22 cellular contexts compared by ENCODE assay signal in the genomic region with DNA sequence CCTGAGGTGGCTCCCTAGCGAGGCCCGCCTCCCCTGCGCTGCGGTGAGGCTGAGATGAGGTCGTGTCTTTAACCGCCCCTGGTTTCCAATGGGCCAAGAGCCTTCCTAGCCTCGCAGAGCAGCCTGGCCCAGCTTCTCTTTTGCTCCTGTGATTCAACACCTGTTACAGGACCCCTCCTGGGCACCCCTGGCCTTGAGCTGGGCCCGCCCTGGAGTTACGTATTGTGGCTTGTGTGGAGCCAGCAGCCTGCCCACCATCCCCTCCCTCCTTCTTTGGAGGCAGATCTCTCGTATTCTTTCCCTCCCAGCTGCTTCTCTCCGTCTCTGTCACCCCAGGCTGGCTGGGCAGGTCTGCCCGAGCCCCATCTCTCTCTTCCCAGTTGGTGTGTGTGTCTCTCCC.
"Had no signal": no experiment of that assay in that cellular context is flagged by ENCODE, and none has a peak within 500 bp of the region (broad histone marks: within the 10 kb centered on the region; RNA-seq: fewer than 3 reads in every experiment).

No MANE protein-coding gene starts in this region.

- H3K36me3 ChIP-seq: SJCRH30 had no signal

- H3K27ac ChIP-seq: adrenal gland, SJCRH30 had no signal

- H3K4me1 ChIP-seq: adrenal gland, SJCRH30 had no signal

- ATAC-seq: activated CD4-positive, CD25-positive, alpha-beta regulatory T cell treated with anti-CD3 and anti-CD28 coated beads, Interleukin-2, amount 50 U/mL, for 24 hours; activated CD8-positive, alpha-beta T cell treated with anti-CD3 and anti-CD28 coated beads for 36 hours; Panc1; Right ventricle myocardium inferior had no signal

- DNase-seq: activated CD4-positive, alpha-beta T cell treated with anti-CD3 and anti-CD28 coated beads for 4 hours; activated CD8-positive, alpha-beta memory T cell treated with anti-CD3 and anti-CD28 coated beads, Interleukin-2, amount 50 U/mL, for 4 hours; activated CD8-positive, alpha-beta T cell treated with anti-CD3 and anti-CD28 coated beads for 36 hours; activated gamma-delta T cell; activated naive CD4-positive, alpha-beta T cell treated with anti-CD3 and anti-CD28 coated beads for 36 hours; activated naive CD8-positive, alpha-beta T cell treated with anti-CD3 and anti-CD28 coated beads, Interleukin-2, amount 10 ng/mL, durations not matched to agents 7 days and 5 days; anterior cingulate cortex; MG63; NCI-H1105; NCI-H1436; NCI-H1694 treated with DMSO at 0.1 percent for 48 hours; NCI-H2081; NCI-H510A treated with DMSO at 0.1 percent for 48 hours; NCI-H69; NK-92 treated with Interleukin-12 subunit alpha and Interleukin-12 subunit beta, amount 100 ng/mL, for 24 hours; OCI-M1; RPMI8226; SJCRH30 had no signal

- H3K4me3 ChIP-seq: adrenal gland, MG63, SJCRH30 had no signal

- H3K9me3 ChIP-seq: adrenal gland, MG63, SJCRH30 had no signal

- H3K27me3 ChIP-seq: MG63, SJCRH30 had no signal
